In genomic region chr16:87806246-87806607, GRCh38 we compare ENCODE assay signal across 8 cellular contexts. TPM values are rescaled to one million over a fixed set of nuclear protein-coding genes. Genes with fewer than 3 reads are reported as not detected.
DNase-seq lines count a peak whose midpoint lies in the region; ATAC-seq and TF ChIP-seq lines count a peak whose summit lies in the region.

No MANE protein-coding gene starts in this region.

- H3K27ac ChIP-seq in PC-3 (ENCODE audit: low read length) (peak overlapping the region; percentile 77), colonic mucosa (peak overlapping the region; percentile 38), trophoblast cell (ENCODE audit: low read depth, low read length) (no peak overlapping the region)

- H3K9me3 ChIP-seq in PC-3 (ENCODE audit: low read length) (no peaks in the 10 kb centered on the region), colonic mucosa (no peaks in the 10 kb centered on the region), trophoblast cell (ENCODE audit: insufficient read depth, low read depth, low read length) (peaks cover 8% of the 10 kb centered on the region)

- H3K36me3 ChIP-seq in PC-3 (ENCODE audit: low read depth, low read length) (no peaks in the 10 kb centered on the region), colonic mucosa (no peaks in the 10 kb centered on the region), trophoblast cell (ENCODE audit: control insufficient read depth in 1 of 2, insufficient read depth in 2 of 2, low read length in 2 of 2) (no peaks in the 10 kb centered on the region)

- DNase-seq in EH (ENCODE audit: low read depth) (peak; percentile 60), PC-3 (peak; percentile 52), colonic mucosa (no peak), trophoblast cell (peak; percentile 90 to 91), C1 segment of cervical spinal cord (lab: John Stamatoyannopoulos, UW) (no peak), medulla oblongata (ENCODE audit: extremely low spot score) (no peak)

- H3K79me2 ChIP-seq in PC-3 (ENCODE audit: low read length) (no peaks in the 10 kb centered on the region), trophoblast cell (ENCODE audit: control insufficient read depth, insufficient read depth, low read length, poor library complexity) (no peaks in the 10 kb centered on the region)

- no peaks in the 10 kb centered on the region for H3K27me3 ChIP-seq in PC-3 (ENCODE audit: low read length)
- no peaks in the 10 kb centered on the region for H3K27me3 ChIP-seq in colonic mucosa
- H3K27me3 ChIP-seq in trophoblast cell (ENCODE audit: insufficient read depth, low read length) = no peaks in the 10 kb centered on the region

- H3K9ac ChIP-seq in PC-3 (ENCODE audit: low read length) = peak overlapping the region; percentile 68
- peak overlapping the region in 1 of 2 donors; percentile 38 for H3K9ac ChIP-seq in colonic mucosa (ENCODE audit: low read depth in 2 of 2, low read length in 2 of 2)
- no peak overlapping the region for H3K9ac ChIP-seq in trophoblast cell (ENCODE audit: low read length)

- POLR2A ChIA-PET in PC-3 (lab: Charles Lee; ENCODE audit: unreplicated experiment) = interaction anchor here (0.5 to 0.6 kb wide), 2 partner anchors 34 to 1757 kb away, joined by 3 read pairs; no protein-coding TSS in a partner anchor

- CTCF ChIA-PET in PC-3 (lab: Charles Lee) = interaction anchor here (1.3 kb wide), 1 partner anchor 28 kb away, joined by 6 read pairs; no protein-coding TSS in a partner anchor

- no peak overlapping the region for H3K23ac ChIP-seq in trophoblast cell (ENCODE audit: low read length)

- H3K4me3 ChIP-seq in PC-3 (ENCODE audit: low read length) (peak overlapping the region; percentile 62), colonic mucosa (peak overlapping the region; percentile 29), trophoblast cell (ENCODE audit: low read depth, low read length) (no peak overlapping the region)

- H2BK120ac ChIP-seq in trophoblast cell (ENCODE audit: insufficient read depth, low read length, poor library complexity) = no peak overlapping the region

- no TSS peak for BruUV-seq in PC-3 (replicated peaks; lab: Mats Ljungman, UMichigan)

- no peak overlapping the region for H2BK5ac ChIP-seq in trophoblast cell (ENCODE audit: low read depth, low read length, poor library complexity)

- H2AFZ ChIP-seq in PC-3 (ENCODE audit: low read length) (peak overlapping the region; percentile 85; the same call in 1 of the 2 replicates), trophoblast cell (ENCODE audit: insufficient read depth, low read length, poor library complexity) (no peak overlapping the region)

- ATAC-seq in PC-3 (peak; percentile 51), GM18520 (IDR thresholded peaks at IDR 0.05; ENCODE audit: unreplicated experiment) (no peak), GM21390 (IDR thresholded peaks at IDR 0.05; ENCODE audit: unreplicated experiment) (no peak)

- intact Hi-C loops in PC-3 (cut with micrococcal nuclease) (no loop called here), colonic mucosa (cut with DNase I) (no loop called here)

- peaks cover 18% of the 10 kb centered on the region for H3K4me1 ChIP-seq in PC-3 (ENCODE audit: insufficient read depth, low read length)
- peaks cover 6% of the 10 kb centered on the region for H3K4me1 ChIP-seq in colonic mucosa
- H3K4me1 ChIP-seq in trophoblast cell (ENCODE audit: control insufficient read depth in 1 of 2, insufficient read depth in 2 of 2, low read length in 2 of 2) = peaks cover 7 to 15% of the 10 kb centered on the region in 2 experiments

- no peaks in the 10 kb centered on the region for H4K20me1 ChIP-seq in PC-3 (ENCODE audit: low read length)

- H4K8ac ChIP-seq in trophoblast cell (ENCODE audit: low read depth, low read length) = no peak overlapping the region

- no peaks in the 10 kb centered on the region for H3K79me1 ChIP-seq in trophoblast cell (ENCODE audit: low read length)

- no peak overlapping the region for H4K12ac ChIP-seq in trophoblast cell (ENCODE audit: low read depth, low read length)

- H3K4me2 ChIP-seq in PC-3 (ENCODE audit: low read length) = peak overlapping the region; percentile 85
- peak overlapping the region; percentile 32 for H3K4me2 ChIP-seq in trophoblast cell (ENCODE audit: low read length)

- no peak overlapping the region for H3K18ac ChIP-seq in trophoblast cell (ENCODE audit: low read length)

- peak overlapping the region; percentile 14 for H4K91ac ChIP-seq in trophoblast cell (ENCODE audit: low read depth, low read length)

- H2AK5ac ChIP-seq in trophoblast cell (ENCODE audit: low read length) = no peak overlapping the region

- no peaks in the 10 kb centered on the region for H3F3A ChIP-seq in PC-3 (ENCODE audit: low read length, unreplicated experiment)

- no peak for TF ChIP-seq CTCF in PC-3 (conservative IDR thresholded peaks at IDR 0.05; ENCODE audit: low read depth, low read length)
- TF ChIP-seq CTCF in colonic mucosa (IDR thresholded peaks at IDR 0.05) = no peak

- no peak overlapping the region for H3K4ac ChIP-seq in trophoblast cell (ENCODE audit: low read depth, low read length)

- WGBS in trophoblast cell (ENCODE audit: extremely low coverage, insufficient coverage, insufficient read length) = no CpG with 5 or more reads among the region's 16 CpGs

- H2BK12ac ChIP-seq in trophoblast cell (ENCODE audit: low read length) = no peak overlapping the region

- no peak overlapping the region for H3K14ac ChIP-seq in trophoblast cell (ENCODE audit: low read length)

- no peaks in the 10 kb centered on the region for H3K9me2 ChIP-seq in PC-3 (replicated peaks; ENCODE audit: low read length)

RNA-seq across cellular contexts. Expression of gene KLHDC4, which starts 40.4 kb away (rescaled TPM):
- total RNA-seq in PC-3 (2014; rRNA removed) (36.3 and 68.2 TPM in 2 replicates), colonic mucosa (10 to 100 TPM; 21.8 to 79.4 TPM)
- polyA plus RNA-seq in trophoblast cell (2013) = 12.8 and 14.2 TPM in 2 replicates

Comparison
In these comparisons a context has a peak if more than half of its experiments do, and no peak if none do; other contexts are left out.
1. DNase-seq: peak in EH (single experiment), PC-3 (single experiment) and trophoblast cell (2 of 2); none in colonic mucosa (single experiment), C1 segment of cervical spinal cord (0 of 14) and medulla oblongata (single experiment).